Comparison of ENCODE assay signal across 9 cellular contexts in the genomic region with DNA sequence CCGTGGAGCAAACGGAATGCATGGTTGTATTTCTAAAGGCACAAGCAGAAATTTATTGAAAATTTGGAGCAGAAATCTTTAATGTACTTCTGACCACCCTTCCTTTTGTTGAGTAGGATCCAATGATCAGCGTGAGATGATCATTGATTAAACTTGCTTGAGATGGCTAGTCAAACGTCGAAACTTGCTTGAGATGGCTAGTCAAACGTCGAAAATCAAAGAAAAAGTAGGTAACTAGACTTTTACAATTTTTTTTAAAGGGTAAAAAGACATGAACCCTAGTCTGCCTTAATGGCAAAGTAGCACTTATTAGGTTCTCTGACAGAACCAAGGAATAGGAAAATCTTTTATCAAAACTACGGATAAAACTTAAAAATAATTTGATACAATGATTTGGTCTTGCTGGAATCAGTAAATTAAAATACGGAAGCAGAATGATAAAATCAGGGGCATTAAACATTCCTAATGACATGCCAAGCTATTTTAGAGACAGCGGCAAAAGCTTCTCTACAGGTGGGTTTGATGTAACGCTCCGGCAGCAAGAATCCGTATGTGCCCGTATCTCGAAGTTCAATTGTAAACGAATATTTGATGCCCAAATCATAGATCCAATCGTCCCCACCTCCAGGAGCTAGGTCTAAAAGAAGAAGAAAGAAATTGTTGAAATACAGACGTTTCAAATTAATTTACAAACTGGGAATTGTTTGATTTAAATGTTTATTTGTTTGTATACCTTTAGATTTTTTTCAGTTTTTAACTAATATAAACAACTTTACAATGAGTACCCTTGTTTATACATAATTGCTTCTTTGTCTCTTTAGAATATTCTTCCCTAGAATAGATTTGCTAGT. TPM values are rescaled to one million over a fixed set of nuclear protein-coding genes. Genes with fewer than 3 reads are reported as not detected.
DNase-seq lines count a peak whose midpoint lies in the region; ATAC-seq and TF ChIP-seq lines count a peak whose summit lies in the region.
"Had no signal": no experiment of that assay in that cellular context is flagged by ENCODE, and none has a peak within 500 bp of the region (broad histone marks: within the 10 kb centered on the region; RNA-seq: fewer than 3 reads in every experiment).

No MANE protein-coding gene starts in this region.

- no peak for TF ChIP-seq CTCF in HEK293 (tag by site-specific recombination; IDR thresholded peaks at IDR 0.05)
- TF ChIP-seq CTCF in activated CD8-positive, alpha-beta T cell treated with anti-CD3 and anti-CD28 coated beads for 36 hours (IDR thresholded peaks at IDR 0.05), result no peak

- H3K4me1 ChIP-seq in HEK293 (ENCODE audit: control insufficient read depth, insufficient read depth, low read length), result no peaks in the 10 kb centered on the region

- POLR2A ChIA-PET in HEK293 (lab: Yijun Ruan, JAX), result interaction anchor here (0.5 to 1.3 kb wide), 2 partner anchors 73 to 129 kb away, joined by 3 read pairs; a partner anchor contains a TSS
- POLR2A ChIA-PET in activated CD8-positive, alpha-beta T cell treated with anti-CD3 and anti-CD28 coated beads for 36 hours (lab: Charles Lee), result interaction anchor here (1.0 to 1.4 kb wide), 5 partner anchors 11 to 106 kb away, joined by 3 to 6 read pairs (median 3); no protein-coding TSS in a partner anchor

- peak overlapping the region; percentile 97 for H3K27ac Mint-ChIP-seq in activated CD8-positive, alpha-beta T cell treated with anti-CD3 and anti-CD28 coated beads for 36 hours
- peak overlapping the region; percentile 98 for H3K27ac Mint-ChIP-seq in stimulated activated effector memory CD8-positive, alpha-beta T cell treated with anti-CD3 and anti-CD28 coated beads, Interleukin-12 subunit alpha, Interleukin-12 subunit beta, amount 100 ng/mL, for 72 hours

- ATAC-seq in activated CD8-positive, alpha-beta T cell treated with anti-CD3 and anti-CD28 coated beads for 36 hours, result no peak
- ATAC-seq in stimulated activated effector memory CD8-positive, alpha-beta T cell treated with anti-CD3 and anti-CD28 coated beads, Interleukin-12 subunit alpha, Interleukin-12 subunit beta, amount 100 ng/mL, for 72 hours, result no peak
- no peak for ATAC-seq in HG03521 (IDR thresholded peaks at IDR 0.05; ENCODE audit: unreplicated experiment)

- H3K36me3 ChIP-seq in HEK293 (ENCODE audit: control insufficient read depth in 2 of 2, insufficient read depth in 1 of 2, low read length in 2 of 2), result no peaks in the 10 kb centered on the region

- peak overlapping the region; percentile 95 for H3K4me3 Mint-ChIP-seq in activated CD8-positive, alpha-beta T cell treated with anti-CD3 and anti-CD28 coated beads for 36 hours
- H3K4me3 Mint-ChIP-seq in stimulated activated effector memory CD8-positive, alpha-beta T cell treated with anti-CD3 and anti-CD28 coated beads, Interleukin-12 subunit alpha, Interleukin-12 subunit beta, amount 100 ng/mL, for 72 hours, result peak overlapping the region; percentile 94

- peaks cover 3% of the 10 kb centered on the region for H3K36me3 Mint-ChIP-seq in activated CD8-positive, alpha-beta T cell treated with anti-CD3 and anti-CD28 coated beads for 36 hours (ENCODE audit: low read depth)
- peaks cover 11% of the 10 kb centered on the region for H3K36me3 Mint-ChIP-seq in stimulated activated effector memory CD8-positive, alpha-beta T cell treated with anti-CD3 and anti-CD28 coated beads, Interleukin-12 subunit alpha, Interleukin-12 subunit beta, amount 100 ng/mL, for 72 hours

- intact Hi-C loops in activated CD8-positive, alpha-beta T cell treated with anti-CD3 and anti-CD28 coated beads for 36 hours (cut with micrococcal nuclease), result loop anchor here (10.0 kb wide), 1 partner anchor 71 kb away; no protein-coding TSS in a partner anchor

- H3K27ac ChIP-seq in HEK293 (ENCODE audit: extremely low read depth, low read depth, low read length), result no peak overlapping the region

- CTCF ChIA-PET in HEK293 (lab: Yijun Ruan, JAX), result no interaction called here
- CTCF ChIA-PET in activated CD8-positive, alpha-beta T cell treated with anti-CD3 and anti-CD28 coated beads for 36 hours (lab: Charles Lee), result interaction anchor here (1.0 to 1.5 kb wide), 3 partner anchors 12 to 268 kb away, joined by 3 to 4 read pairs (median 4); no protein-coding TSS in a partner anchor

- DNase-seq in activated CD8-positive, alpha-beta T cell treated with anti-CD3 and anti-CD28 coated beads for 36 hours, result no peak
- DNase-seq in stimulated activated effector memory CD8-positive, alpha-beta T cell treated with anti-CD3 and anti-CD28 coated beads, Interleukin-12 subunit alpha, Interleukin-12 subunit beta, amount 100 ng/mL, for 72 hours (ENCODE audit: low spot score in 2 of 2), result no peak
- DNase-seq in Kasumi-1 (lab: John Stamatoyannopoulos, UW) (no peak), GM19240 (ENCODE audit: insufficient read length, low spot score) (no peak)
- no peak for DNase-seq in stimulated activated CD8-positive, alpha-beta memory T cell treated with anti-CD3 and anti-CD28 coated beads, Interleukin-4, amount 100 ng/mL, for 48 hours

- peaks cover 9% of the 10 kb centered on the region for H3K27me3 Mint-ChIP-seq in activated CD8-positive, alpha-beta T cell treated with anti-CD3 and anti-CD28 coated beads for 36 hours

- peaks cover 29% of the 10 kb centered on the region for H3K4me1 Mint-ChIP-seq in activated CD8-positive, alpha-beta T cell treated with anti-CD3 and anti-CD28 coated beads for 36 hours (ENCODE audit: low read depth)
- H3K4me1 Mint-ChIP-seq in stimulated activated effector memory CD8-positive, alpha-beta T cell treated with anti-CD3 and anti-CD28 coated beads, Interleukin-12 subunit alpha, Interleukin-12 subunit beta, amount 100 ng/mL, for 72 hours, result peaks cover 11% of the 10 kb centered on the region

- no peaks in the 10 kb centered on the region for H3K9me3 Mint-ChIP-seq in activated CD8-positive, alpha-beta T cell treated with anti-CD3 and anti-CD28 coated beads for 36 hours
- H3K9me3 Mint-ChIP-seq in stimulated activated effector memory CD8-positive, alpha-beta T cell treated with anti-CD3 and anti-CD28 coated beads, Interleukin-12 subunit alpha, Interleukin-12 subunit beta, amount 100 ng/mL, for 72 hours, result no peaks in the 10 kb centered on the region

- H3K4me3 ChIP-seq in HEK293 (ENCODE audit: low read depth, low read length) (peak overlapping the region; percentile 77), iPS-11a (ENCODE audit: low read depth, low read length) (peak overlapping the region; percentile 94)

- no peaks in the 10 kb centered on the region for H3K9me3 ChIP-seq in HEK293 (ENCODE audit: control insufficient read depth, insufficient read depth, low read depth, low read length)

TF ChIP-seq in HEK293, 187 proteins besides CTCF, POLR2A, EP300 and RAD21 (continues in another document):
- TF ChIP-seq, protein P1, sequence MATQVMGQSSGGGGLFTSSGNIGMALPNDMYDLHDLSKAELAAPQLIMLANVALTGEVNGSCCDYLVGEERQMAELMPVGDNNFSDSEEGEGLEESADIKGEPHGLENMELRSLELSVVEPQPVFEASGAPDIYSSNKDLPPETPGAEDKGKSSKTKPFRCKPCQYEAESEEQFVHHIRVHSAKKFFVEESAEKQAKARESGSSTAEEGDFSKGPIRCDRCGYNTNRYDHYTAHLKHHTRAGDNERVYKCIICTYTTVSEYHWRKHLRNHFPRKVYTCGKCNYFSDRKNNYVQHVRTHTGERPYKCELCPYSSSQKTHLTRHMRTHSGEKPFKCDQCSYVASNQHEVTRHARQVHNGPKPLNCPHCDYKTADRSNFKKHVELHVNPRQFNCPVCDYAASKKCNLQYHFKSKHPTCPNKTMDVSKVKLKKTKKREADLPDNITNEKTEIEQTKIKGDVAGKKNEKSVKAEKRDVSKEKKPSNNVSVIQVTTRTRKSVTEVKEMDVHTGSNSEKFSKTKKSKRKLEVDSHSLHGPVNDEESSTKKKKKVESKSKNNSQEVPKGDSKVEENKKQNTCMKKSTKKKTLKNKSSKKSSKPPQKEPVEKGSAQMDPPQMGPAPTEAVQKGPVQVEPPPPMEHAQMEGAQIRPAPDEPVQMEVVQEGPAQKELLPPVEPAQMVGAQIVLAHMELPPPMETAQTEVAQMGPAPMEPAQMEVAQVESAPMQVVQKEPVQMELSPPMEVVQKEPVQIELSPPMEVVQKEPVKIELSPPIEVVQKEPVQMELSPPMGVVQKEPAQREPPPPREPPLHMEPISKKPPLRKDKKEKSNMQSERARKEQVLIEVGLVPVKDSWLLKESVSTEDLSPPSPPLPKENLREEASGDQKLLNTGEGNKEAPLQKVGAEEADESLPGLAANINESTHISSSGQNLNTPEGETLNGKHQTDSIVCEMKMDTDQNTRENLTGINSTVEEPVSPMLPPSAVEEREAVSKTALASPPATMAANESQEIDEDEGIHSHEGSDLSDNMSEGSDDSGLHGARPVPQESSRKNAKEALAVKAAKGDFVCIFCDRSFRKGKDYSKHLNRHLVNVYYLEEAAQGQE (tag by site-specific recombination; IDR thresholded peaks at IDR 0.05), result 0 out of 2 replicates have a peak, but pooled peaks have one; percentile 5
- peak; percentile 96 for TF ChIP-seq ZBTB17 (tag by site-specific recombination; IDR thresholded peaks at IDR 0.05)
- peak; percentile 73 for TF ChIP-seq ZNF394 (tag by site-specific recombination; IDR thresholded peaks at IDR 0.05; ENCODE audit: borderline replicate concordance)
- no peak for TF ChIP-seq ZNF768 (tag by site-specific recombination; IDR thresholded peaks at IDR 0.05)
- TF ChIP-seq, protein P2, sequence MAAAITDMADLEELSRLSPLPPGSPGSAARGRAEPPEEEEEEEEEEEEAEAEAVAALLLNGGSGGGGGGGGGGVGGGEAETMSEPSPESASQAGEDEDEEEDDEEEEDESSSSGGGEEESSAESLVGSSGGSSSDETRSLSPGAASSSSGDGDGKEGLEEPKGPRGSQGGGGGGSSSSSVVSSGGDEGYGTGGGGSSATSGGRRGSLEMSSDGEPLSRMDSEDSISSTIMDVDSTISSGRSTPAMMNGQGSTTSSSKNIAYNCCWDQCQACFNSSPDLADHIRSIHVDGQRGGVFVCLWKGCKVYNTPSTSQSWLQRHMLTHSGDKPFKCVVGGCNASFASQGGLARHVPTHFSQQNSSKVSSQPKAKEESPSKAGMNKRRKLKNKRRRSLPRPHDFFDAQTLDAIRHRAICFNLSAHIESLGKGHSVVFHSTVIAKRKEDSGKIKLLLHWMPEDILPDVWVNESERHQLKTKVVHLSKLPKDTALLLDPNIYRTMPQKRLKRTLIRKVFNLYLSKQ (tag by site-specific recombination; IDR thresholded peaks at IDR 0.05; ENCODE audit: borderline replicate concordance), result no peak

RNA-seq across cellular contexts. Expression of a gene that starts 0.8 kb away (rescaled TPM):
- 10 to 100 TPM; 40.1 to 41.8 TPM for total RNA-seq in activated CD8-positive, alpha-beta T cell treated with anti-CD3 and anti-CD28 coated beads for 36 hours

RNA-seq across cellular contexts. Expression of a gene that starts 51.4 kb away (rescaled TPM):
- not detected for total RNA-seq in activated CD8-positive, alpha-beta T cell treated with anti-CD3 and anti-CD28 coated beads for 36 hours
- total RNA-seq: NCI-H460 had no signal
